9 cellular contexts compared by ENCODE assay signal in genomic region chr7:76281706-76282343, GRCh38. TPM values are rescaled to one million over a fixed set of nuclear protein-coding genes. Genes with fewer than 3 reads are reported as not detected.
DNase-seq lines count a peak whose midpoint lies in the region; ATAC-seq, FAIRE-seq and TF ChIP-seq lines count a peak whose summit lies in the region.
"Had no signal": no experiment of that assay in that cellular context is flagged by ENCODE, and none has a peak within 500 bp of the region (broad histone marks: within the 10 kb centered on the region; RNA-seq: fewer than 3 reads in every experiment).

No MANE protein-coding gene starts in this region.

- no peaks in the 10 kb centered on the region for H3K9me3 ChIP-seq in cardiac muscle cell (ENCODE audit: low read depth)
- H3K9me3 ChIP-seq in uterus, result no peaks in the 10 kb centered on the region
- no peaks in the 10 kb centered on the region for H3K9me3 ChIP-seq in kidney (ENCODE audit: control insufficient read depth in 1 of 2, low read length in 2 of 2)

- H3K27me3 Mint-ChIP-seq in MCF 10A (ENCODE audit: insufficient read depth, unreplicated experiment), result peaks cover 34% of the 10 kb centered on the region
- H3K27me3 Mint-ChIP-seq in memory B cell, result peaks cover 31% of the 10 kb centered on the region

- H3K36me3 ChIP-seq in cardiac muscle cell (no peaks in the 10 kb centered on the region), uterus (no peaks in the 10 kb centered on the region), kidney (ENCODE audit: control insufficient read depth in 1 of 2, insufficient read depth in 2 of 2, low read length in 2 of 2) (no peaks in the 10 kb centered on the region)

- no peaks in the 10 kb centered on the region for H3K9me3 Mint-ChIP-seq in MCF 10A (ENCODE audit: unreplicated experiment)
- no peaks in the 10 kb centered on the region for H3K9me3 Mint-ChIP-seq in memory B cell

- CTCF ChIA-PET in MCF 10A (lab: Yijun Ruan, JAX), result interaction anchor here (0.5 to 2.3 kb wide), 10 partner anchors 8 to 530 kb away, joined by 3 to 17 read pairs (median 4); no protein-coding TSS in a partner anchor

- TF ChIP-seq CTCF in cardiac muscle cell (IDR thresholded peaks at IDR 0.05; ENCODE audit: low read depth, low read length) (no peak), MCF 10A (IDR thresholded peaks at IDR 0.05; ENCODE audit: unreplicated experiment) (no peak), uterus (IDR thresholded peaks at IDR 0.05) (no peak), kidney (IDR thresholded peaks at IDR 0.05; ENCODE audit: borderline replicate concordance, extremely low read depth, insufficient read depth) (no peak)

- DNase-seq in cardiac muscle cell (ENCODE audit: low read depth in 1 of 2, low spot score in 1 of 2), result no peak
- no peak for DNase-seq in Right ventricle myocardium superior
- DNase-seq in MCF 10A (ENCODE audit: unreplicated experiment), result no peak
- DNase-seq in memory B cell (ENCODE audit: low spot score in 2 of 2), result no peak
- DNase-seq in uterus, result no peak
- no peak for DNase-seq in kidney
- no peak for DNase-seq in OCI-M1 (lab: John Stamatoyannopoulos, UW)
- DNase-seq: DMS 273 treated with DMSO at 0.1 percent for 48 hours had no signal

- H3K4me3 ChIP-seq in cardiac muscle cell (peak overlapping the region; percentile 31), uterus (peak overlapping the region; percentile 31 to 70), kidney (ENCODE audit: low read length in 2 of 2) (no peak overlapping the region)

- H3K4me1 ChIP-seq in cardiac muscle cell (ENCODE audit: low read depth), result no peaks in the 10 kb centered on the region
- H3K4me1 ChIP-seq in uterus, result no peaks in the 10 kb centered on the region
- peaks cover 0 to 7% of the 10 kb centered on the region in 2 donors for H3K4me1 ChIP-seq in kidney (ENCODE audit: control insufficient read depth in 1 of 2, insufficient read depth in 1 of 2, low read depth in 1 of 2, low read length in 2 of 2)

- no TSS peak for BruUV-seq in MCF 10A (replicated peaks; lab: Mats Ljungman, UMichigan)

- ATAC-seq in Right ventricle myocardium superior (ENCODE audit: poor library complexity), result no peak
- no peak for ATAC-seq in memory B cell (ENCODE audit: low read depth)
- ATAC-seq in HG03108 (IDR thresholded peaks at IDR 0.05; ENCODE audit: unreplicated experiment), result no peak

- no peak overlapping the region for H3K9ac ChIP-seq in kidney (ENCODE audit: low read length in 2 of 2)

- H3K27ac Mint-ChIP-seq in MCF 10A (ENCODE audit: low read depth, unreplicated experiment), result peak overlapping the region; percentile 70
- peak overlapping the region; percentile 32 for H3K27ac Mint-ChIP-seq in memory B cell

- H3K4me3 Mint-ChIP-seq in MCF 10A (ENCODE audit: unreplicated experiment), result peak overlapping the region; percentile 70
- peak overlapping the region; percentile 87 for H3K4me3 Mint-ChIP-seq in memory B cell

- no peak for TF ChIP-seq POLR2A in uterus (IDR thresholded peaks at IDR 0.05)

- H3K4me1 Mint-ChIP-seq in MCF 10A (ENCODE audit: insufficient read depth, unreplicated experiment) (peaks cover 14% of the 10 kb centered on the region), memory B cell (peaks cover 14% of the 10 kb centered on the region)

- H3K36me3 Mint-ChIP-seq in MCF 10A (ENCODE audit: insufficient read depth, unreplicated experiment) (peaks cover 4% of the 10 kb centered on the region), memory B cell (peaks cover 7% of the 10 kb centered on the region)

- no peak overlapping the region for H3K27ac ChIP-seq in cardiac muscle cell
- peak overlapping the region; percentile 57 to 84 for H3K27ac ChIP-seq in uterus
- H3K27ac ChIP-seq in kidney (ENCODE audit: low read depth in 2 of 2, low read length in 2 of 2), result no peak overlapping the region

- POLR2A ChIA-PET in MCF 10A (lab: Yijun Ruan, JAX), result interaction anchor here (0.6 to 2.5 kb wide), 3 partner anchors 9 to 36 kb away, joined by 3 to 7 read pairs (median 6); no protein-coding TSS in a partner anchor

- peaks cover 75% of the 10 kb centered on the region for H3K27me3 ChIP-seq in cardiac muscle cell
- H3K27me3 ChIP-seq in uterus, result no peaks in the 10 kb centered on the region

- FAIRE-seq in kidney (lab: Jason Lieb, UNC), result no peak

- intact Hi-C loops in Right ventricle myocardium superior (cut with DNase I) (no loop called here), MCF 10A (cut with micrococcal nuclease) (no loop called here), uterus (cut with DNase I; ENCODE audit: low total_unique reads) (loop anchor here (10.0 kb wide), 1 partner anchor 97 kb away; no protein-coding TSS in a partner anchor), kidney (cut with DNase I) (no loop called here)

RNA-seq across cellular contexts. Expression of gene HSPB1, which starts 20.6 kb away (rescaled TPM):
- 1,267 and 1,807 TPM in 2 replicates for total RNA-seq in cardiac muscle cell
- 2,642 and 3,793 TPM in 2 replicates for polyA plus RNA-seq in cardiac muscle cell
- 2,459 TPM for total RNA-seq in Right ventricle myocardium superior
- total RNA-seq in MCF 10A (2022), result 158 and 198 TPM in 2 replicates
- total RNA-seq in uterus, result 1,000 to 10,000 TPM in 1 of 4 donors, 100 to 1,000 TPM in 2, 10 to 100 TPM in 1; 28.8 to 1,391 (median 758) TPM
- 1,012 TPM for total RNA-seq in kidney
- 1,561 TPM for polyA plus RNA-seq in kidney (ENCODE audit: insufficient read depth, low read depth, low replicate concordance)

Comparison
In these comparisons a context has a peak if more than half of its experiments do, and no peak if none do; other contexts are left out.
1. H3K27ac ChIP-seq: peak in uterus (2 of 2); none in cardiac muscle cell (single experiment) and kidney (0 of 2).
2. H3K4me3 ChIP-seq: peak in cardiac muscle cell (single experiment) and uterus (2 of 2); none in kidney (0 of 2).